ENCODE assay signal across 1 cellular context in genomic region chr11:70167723-70168404, GRCh38.
TF ChIP-seq lines count a peak whose summit lies in the region.

No MANE protein-coding gene starts in this region.

TF ChIP-seq in HepG2, 621 proteins besides CTCF, POLR2A, EP300 and RAD21:
- TF ChIP-seq MTF2 (CRISPR knock-in tag; IDR thresholded peaks at IDR 0.05; ENCODE audit: borderline replicate concordance) (no peak), ZBTB10 (CRISPR knock-in tag; IDR thresholded peaks at IDR 0.05; ENCODE audit: borderline replicate concordance) (no peak), FOXO1 (CRISPR knock-in tag; IDR thresholded peaks at IDR 0.05) (no peak), TEAD3 (CRISPR knock-in tag; optimal IDR thresholded peaks at IDR 0.05; ENCODE audit: borderline replicate concordance) (no peak), ZNF441 (CRISPR knock-in tag; IDR thresholded peaks at IDR 0.05; ENCODE audit: borderline replicate concordance) (no peak), MED1 (CRISPR knock-in tag; IDR thresholded peaks at IDR 0.05) (no peak), ZNF20 (CRISPR knock-in tag; IDR thresholded peaks at IDR 0.05) (no peak), HES4 (CRISPR knock-in tag; IDR thresholded peaks at IDR 0.05; ENCODE audit: borderline replicate concordance) (no peak), HDAC6 (IDR thresholded peaks at IDR 0.05; ENCODE audit: low read depth, low read length) (no peak), GZF1 (CRISPR knock-in tag; IDR thresholded peaks at IDR 0.05) (no peak)
